ENCODE assay signal across 16 cellular contexts in the genomic region with DNA sequence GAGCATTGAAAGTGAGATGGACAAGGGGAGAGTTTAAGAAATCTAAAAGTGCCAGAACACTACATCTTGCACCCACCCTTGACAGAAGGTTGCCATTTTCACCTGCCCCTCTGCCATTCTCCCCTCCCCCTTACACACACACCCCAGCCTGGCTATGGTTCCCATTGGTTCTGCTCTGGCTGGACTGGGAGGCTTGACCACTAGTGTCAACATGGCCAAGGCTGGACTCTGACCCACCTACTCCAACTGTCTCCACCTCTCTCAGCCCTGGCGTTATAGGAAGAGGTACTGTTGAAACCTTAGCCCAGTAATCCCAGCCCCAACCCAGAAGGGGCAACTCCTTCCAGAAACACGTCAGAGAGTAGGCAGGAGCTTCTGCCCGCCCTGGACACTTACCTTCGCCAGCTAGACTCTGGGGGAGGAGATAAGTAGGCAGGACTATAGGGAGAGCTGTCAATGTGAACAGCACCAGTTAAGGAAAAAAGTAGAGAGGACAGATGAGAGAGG. TPM values are rescaled to one million over a fixed set of nuclear protein-coding genes. Genes with fewer than 3 reads are reported as not detected.
DNase-seq lines count a peak whose midpoint lies in the region; ATAC-seq and TF ChIP-seq lines count a peak whose summit lies in the region.
"Had no signal": no experiment of that assay in that cellular context is flagged by ENCODE, and none has a peak within 500 bp of the region (broad histone marks: within the 10 kb centered on the region; RNA-seq: fewer than 3 reads in every experiment).

No MANE protein-coding gene starts in this region.

- CTCF ChIA-PET in activated CD8-positive, alpha-beta memory T cell treated with anti-CD3 and anti-CD28 coated beads, Interleukin-2, amount 10 ng/mL, durations not matched to agents 7 days and 5 days (lab: Charles Lee) = interaction anchor here (0.9 to 1.0 kb wide), 3 partner anchors 9 to 32 kb away, joined by 3 to 4 read pairs (median 3); a partner anchor contains a TSS
- CTCF ChIA-PET in WTC11 (lab: Charles Lee) = interaction anchor here (2.8 kb wide), 1 partner anchor 8 kb away, joined by 15 read pairs; a partner anchor contains a TSS

- no peaks in the 10 kb centered on the region for H3K27me3 Mint-ChIP-seq in activated CD8-positive, alpha-beta memory T cell treated with anti-CD3 and anti-CD28 coated beads, Interleukin-2, amount 10 ng/mL, durations not matched to agents 7 days and 5 days
- H3K27me3 Mint-ChIP-seq in WTC11 (ENCODE audit: low read depth) (no peaks in the 10 kb centered on the region), endothelial cell (ENCODE audit: unreplicated experiment) (peaks cover 9% of the 10 kb centered on the region), osteocyte (ENCODE audit: unreplicated experiment) (no peaks in the 10 kb centered on the region)

- H3K36me3 Mint-ChIP-seq in activated CD8-positive, alpha-beta memory T cell treated with anti-CD3 and anti-CD28 coated beads, Interleukin-2, amount 10 ng/mL, durations not matched to agents 7 days and 5 days = peaks cover 36% of the 10 kb centered on the region
- H3K36me3 Mint-ChIP-seq in WTC11 (peaks cover 30% of the 10 kb centered on the region), endothelial cell (ENCODE audit: low read depth, unreplicated experiment) (peaks cover 36% of the 10 kb centered on the region), osteocyte (ENCODE audit: unreplicated experiment) (peaks cover 28% of the 10 kb centered on the region)

- no peak overlapping the region for H3K4me3 Mint-ChIP-seq in activated CD8-positive, alpha-beta memory T cell treated with anti-CD3 and anti-CD28 coated beads, Interleukin-2, amount 10 ng/mL, durations not matched to agents 7 days and 5 days
- H3K4me3 Mint-ChIP-seq in WTC11 (no peak overlapping the region), endothelial cell (ENCODE audit: unreplicated experiment) (peak overlapping the region; percentile 72), osteocyte (ENCODE audit: unreplicated experiment) (no peak overlapping the region)

- no peak for ATAC-seq in activated CD8-positive, alpha-beta memory T cell treated with anti-CD3 and anti-CD28 coated beads, Interleukin-2, amount 10 ng/mL, durations not matched to agents 7 days and 5 days
- no peak for ATAC-seq in WTC11
- ATAC-seq in GM18909 (IDR thresholded peaks at IDR 0.05; ENCODE audit: poor library complexity, unreplicated experiment) = no peak
- ATAC-seq: activated CD4-positive, CD25-positive, alpha-beta regulatory T cell treated with anti-CD3 and anti-CD28 coated beads, Interleukin-2, amount 50 U/mL, for 24 hours; heart right ventricle had no signal

- peaks cover 32% of the 10 kb centered on the region for H3K4me1 Mint-ChIP-seq in activated CD8-positive, alpha-beta memory T cell treated with anti-CD3 and anti-CD28 coated beads, Interleukin-2, amount 10 ng/mL, durations not matched to agents 7 days and 5 days
- H3K4me1 Mint-ChIP-seq in WTC11 (peaks cover 17% of the 10 kb centered on the region), endothelial cell (ENCODE audit: unreplicated experiment) (peaks cover 29% of the 10 kb centered on the region), osteocyte (ENCODE audit: unreplicated experiment) (peaks cover 23% of the 10 kb centered on the region)

- TF ChIP-seq CTCF in WTC11 (IDR thresholded peaks at IDR 0.05) = no peak
- no peak for TF ChIP-seq CTCF in endothelial cell (IDR thresholded peaks at IDR 0.05; ENCODE audit: unreplicated experiment)
- TF ChIP-seq CTCF in osteocyte (IDR thresholded peaks at IDR 0.05) = no peak

- no peak for DNase-seq in activated CD8-positive, alpha-beta memory T cell treated with anti-CD3 and anti-CD28 coated beads, Interleukin-2, amount 10 ng/mL, durations not matched to agents 7 days and 5 days
- DNase-seq in activated CD8-positive, alpha-beta memory T cell treated with anti-CD3 and anti-CD28 coated beads for 24 hours = no peak
- no peak for DNase-seq in WTC11 (ENCODE audit: low spot score)
- DNase-seq in endothelial cell (ENCODE audit: low spot score) = no peak
- no peak for DNase-seq in osteocyte (ENCODE audit: extremely low spot score, unreplicated experiment)
- DNase-seq in NCI-H1436 treated with DMSO at 0.1 percent for 48 hours (lab: John Stamatoyannopoulos, UW) = no peak
- DNase-seq in GM19238 (ENCODE audit: insufficient read length, low spot score) = no peak
- DNase-seq: ACHN; esophagus squamous epithelium; KBM-7; NCI-H1105 treated with DMSO at 0.1 percent for 48 hours; NK-92 treated with Interleukin-12 subunit alpha and Interleukin-12 subunit beta, amount 100 ng/mL, for 24 hours; stimulated activated naive CD4-positive, alpha-beta T cell had no signal

- peak overlapping the region; percentile 54 for H3K27ac Mint-ChIP-seq in activated CD8-positive, alpha-beta memory T cell treated with anti-CD3 and anti-CD28 coated beads, Interleukin-2, amount 10 ng/mL, durations not matched to agents 7 days and 5 days
- H3K27ac Mint-ChIP-seq in WTC11 (peak overlapping the region; percentile 32; the same call in 1 of the 2 replicates), endothelial cell (ENCODE audit: unreplicated experiment) (no peak overlapping the region), osteocyte (ENCODE audit: unreplicated experiment) (peak overlapping the region; percentile 50)

- POLR2A ChIA-PET in WTC11 (lab: Charles Lee) = interaction anchor here (0.5 to 2.7 kb wide), 4 partner anchors 9 to 31 kb away, joined by 3 to 6 read pairs (median 3); a partner anchor contains a TSS

- H3K9me3 Mint-ChIP-seq in activated CD8-positive, alpha-beta memory T cell treated with anti-CD3 and anti-CD28 coated beads, Interleukin-2, amount 10 ng/mL, durations not matched to agents 7 days and 5 days (ENCODE audit: low read depth) = no peaks in the 10 kb centered on the region
- no peaks in the 10 kb centered on the region for H3K9me3 Mint-ChIP-seq in WTC11
- H3K9me3 Mint-ChIP-seq in endothelial cell (ENCODE audit: unreplicated experiment) = no peaks in the 10 kb centered on the region
- H3K9me3 Mint-ChIP-seq in osteocyte (ENCODE audit: unreplicated experiment) = no peaks in the 10 kb centered on the region

TF ChIP-seq in WTC11, 78 proteins besides CTCF, POLR2A, EP300 and RAD21:
- 0 out of 2 replicates have a peak, but pooled peaks have one; percentile 19 for TF ChIP-seq GABPB1 (CRISPR knock-in tag; IDR thresholded peaks at IDR 0.05)
- TF ChIP-seq, protein P1, sequence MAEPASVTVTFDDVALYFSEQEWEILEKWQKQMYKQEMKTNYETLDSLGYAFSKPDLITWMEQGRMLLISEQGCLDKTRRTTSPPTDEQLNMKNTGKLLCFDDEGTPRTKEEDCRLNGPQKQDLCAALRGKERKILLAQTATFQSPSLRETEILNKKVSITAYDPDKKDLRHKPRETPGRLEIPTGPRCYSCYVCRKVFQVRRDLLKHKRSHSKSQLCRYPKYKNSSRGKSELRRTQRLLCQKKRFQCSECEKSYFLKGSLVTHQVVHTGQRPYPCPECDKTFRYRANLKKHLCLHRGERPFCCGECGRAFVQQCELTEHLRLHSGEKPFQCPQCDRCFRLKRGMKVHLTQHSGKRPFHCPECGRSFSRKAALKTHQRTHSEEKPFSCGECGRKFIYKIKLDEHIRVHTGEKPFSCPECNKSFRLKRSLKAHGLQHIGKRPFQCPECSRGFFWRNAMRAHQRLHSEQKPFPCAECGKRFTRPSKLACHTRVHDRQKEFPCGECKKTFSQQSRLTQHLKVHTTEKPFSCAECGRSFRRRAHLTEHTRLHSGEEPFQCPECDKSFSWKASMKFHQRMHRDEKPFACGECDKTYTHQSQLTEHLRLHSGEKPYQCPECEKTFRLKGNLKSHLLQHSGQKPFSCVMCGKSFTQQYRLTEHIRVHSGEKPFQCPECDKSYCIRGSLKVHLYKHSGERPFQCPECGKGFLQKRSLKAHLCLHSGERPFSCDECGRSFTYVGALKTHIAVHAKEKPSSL (CRISPR knock-in tag; conservative IDR thresholded peaks at IDR 0.05) = no peak

RNA-seq across cellular contexts. Expression of a gene that starts 4.5 kb away (rescaled TPM):
- total RNA-seq in activated CD8-positive, alpha-beta memory T cell treated with anti-CD3 and anti-CD28 coated beads, Interleukin-2, amount 10 ng/mL, durations not matched to agents 7 days and 5 days = 10 to 100 TPM; 86.3 to 98.5 TPM
- total RNA-seq in WTC11 (2021) = 34.7 to 43.7 TPM (median 38.1 TPM) in 3 replicates
- 69.9 TPM for total RNA-seq in endothelial cell (ENCODE audit: unreplicated experiment)
- total RNA-seq in osteocyte = 29.4 and 41.9 TPM in 2 replicates

RNA-seq across cellular contexts. Expression of a gene that starts 7.4 kb away (rescaled TPM):
- total RNA-seq in activated CD8-positive, alpha-beta memory T cell treated with anti-CD3 and anti-CD28 coated beads, Interleukin-2, amount 10 ng/mL, durations not matched to agents 7 days and 5 days = 100 to 1,000 TPM; 147 to 173 TPM
- 88.9 to 93.9 TPM (median 93.1 TPM) in 3 replicates for total RNA-seq in WTC11 (2021)
- 53.1 TPM for total RNA-seq in endothelial cell (ENCODE audit: unreplicated experiment)
- 48.0 and 53.1 TPM in 2 replicates for total RNA-seq in osteocyte

RNA-seq across cellular contexts. Expression of a gene that starts 9.4 kb away (rescaled TPM):
- total RNA-seq in activated CD8-positive, alpha-beta memory T cell treated with anti-CD3 and anti-CD28 coated beads, Interleukin-2, amount 10 ng/mL, durations not matched to agents 7 days and 5 days = 10 to 100 TPM; 38.1 to 48.0 TPM
- total RNA-seq in WTC11 (2021) (185 to 204 TPM (median 193 TPM) in 3 replicates), endothelial cell (ENCODE audit: unreplicated experiment) (136 TPM), osteocyte (93.2 and 95.3 TPM in 2 replicates)

RNA-seq across cellular contexts. Expression of a gene that starts 13.8 kb away (rescaled TPM):
- total RNA-seq in activated CD8-positive, alpha-beta memory T cell treated with anti-CD3 and anti-CD28 coated beads, Interleukin-2, amount 10 ng/mL, durations not matched to agents 7 days and 5 days = 1 to 10 TPM; 6.3 to 8.5 TPM
- 33.1 to 35.2 TPM (median 34.6 TPM) in 3 replicates for total RNA-seq in WTC11 (2021)
- total RNA-seq in endothelial cell (ENCODE audit: unreplicated experiment) = 13.2 TPM
- total RNA-seq in osteocyte = 9.3 and 11.1 TPM in 2 replicates

RNA-seq across cellular contexts. Expression of a gene that starts 23.6 kb away (rescaled TPM):
- 100 to 1,000 TPM; 127 to 156 TPM for total RNA-seq in activated CD8-positive, alpha-beta memory T cell treated with anti-CD3 and anti-CD28 coated beads, Interleukin-2, amount 10 ng/mL, durations not matched to agents 7 days and 5 days
- total RNA-seq in WTC11 (2021) = 88.8 to 90.6 TPM (median 90.3 TPM) in 3 replicates
- 58.7 TPM for total RNA-seq in endothelial cell (ENCODE audit: unreplicated experiment)
- total RNA-seq in osteocyte = 138 and 143 TPM in 2 replicates
